ENCODE assay signal across 1 cellular context in the genomic region with DNA sequence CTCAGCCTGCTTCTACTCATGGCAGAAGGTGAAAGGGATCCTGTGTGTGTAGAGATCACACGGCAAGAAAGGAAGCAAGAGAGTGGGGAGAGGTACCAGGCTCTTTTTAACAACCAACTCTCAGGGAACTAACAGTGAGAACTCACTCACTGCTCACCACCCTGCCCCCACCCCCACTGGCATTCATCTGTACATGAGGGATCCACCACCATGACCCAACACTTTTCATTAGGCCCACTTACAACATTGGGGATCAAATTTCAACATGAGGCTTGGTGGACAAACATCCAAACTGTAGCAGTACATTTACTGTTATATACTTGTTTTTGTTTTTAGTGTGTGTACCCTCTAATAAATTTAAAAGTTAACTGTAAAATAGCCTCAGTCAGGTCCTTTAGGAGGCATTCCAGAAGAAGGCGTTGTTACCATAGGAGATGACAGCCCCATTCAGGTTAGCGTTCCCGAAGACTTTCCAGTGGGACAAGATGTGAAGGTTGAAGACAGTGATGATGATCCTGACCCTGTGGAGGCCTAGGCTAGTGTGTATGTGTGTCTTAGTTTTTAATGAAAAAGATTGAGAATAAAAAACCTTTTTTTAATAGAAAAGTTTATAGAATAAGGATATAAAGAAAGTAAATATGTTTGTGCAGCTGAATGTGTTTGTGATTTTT.
TF ChIP-seq lines count a peak whose summit lies in the region.

No MANE protein-coding gene starts in this region.

TF ChIP-seq in K562, 482 proteins besides CTCF, POLR2A, EP300 and RAD21 (continued from another document and continues in another):
- TF ChIP-seq JUND (IDR thresholded peaks at IDR 0.05; ENCODE audit: borderline replicate concordance, low read depth, low read length) (0 out of 2 replicates have a peak, but pooled peaks have one; percentile 22), JUND (tag; IDR thresholded peaks at IDR 0.05; ENCODE audit: borderline replicate concordance, low read depth, low read length) (no peak), RBM15 (IDR thresholded peaks at IDR 0.05; ENCODE audit: insufficient read depth, low read length) (no peak), CBX5 (IDR thresholded peaks at IDR 0.05; ENCODE audit: borderline replicate concordance, low read depth) (no peak), ZC3H4 (CRISPR knock-in tag; IDR thresholded peaks at IDR 0.05; ENCODE audit: borderline replicate concordance) (no peak), MEIS2 (IDR thresholded peaks at IDR 0.05; ENCODE audit: partially characterized antibody) (no peak), U2AF2 (optimal IDR thresholded peaks at IDR 0.05; ENCODE audit: low read depth, low read length) (no peak), CC2D1A (IDR thresholded peaks at IDR 0.05) (peak; percentile 63; the same call in 1 of the 2 replicates), PURB (CRISPR knock-in tag; IDR thresholded peaks at IDR 0.05; ENCODE audit: low read depth) (no peak), SIN3A (IDR thresholded peaks at IDR 0.05; ENCODE audit: borderline replicate concordance in 2 of 2, control insufficient read depth in 1 of 2, low read depth in 2 of 2, low read length in 2 of 2) (no peak), BMI1 (IDR thresholded peaks at IDR 0.05; ENCODE audit: low read length) (no peak), MED1 (CRISPR knock-in tag; IDR thresholded peaks at IDR 0.05; ENCODE audit: borderline replicate concordance) (no peak), HIVEP1 (CRISPR knock-in tag; IDR thresholded peaks at IDR 0.05) (no peak), ZNF780A (CRISPR knock-in tag; IDR thresholded peaks at IDR 0.05) (no peak), RBM22 (IDR thresholded peaks at IDR 0.05; ENCODE audit: low read depth, low read length, poor library complexity, severe bottlenecking) (no peak), ZNF174 (CRISPR knock-in tag; IDR thresholded peaks at IDR 0.05) (no peak), TEAD2 (tag; IDR thresholded peaks at IDR 0.05) (no peak), TAF15 (IDR thresholded peaks at IDR 0.05; ENCODE audit: low read depth, low read length) (no peak), PTBP1 (IDR thresholded peaks at IDR 0.05; ENCODE audit: low read depth, low read length) (no peak)
- TF ChIP-seq, protein P1, sequence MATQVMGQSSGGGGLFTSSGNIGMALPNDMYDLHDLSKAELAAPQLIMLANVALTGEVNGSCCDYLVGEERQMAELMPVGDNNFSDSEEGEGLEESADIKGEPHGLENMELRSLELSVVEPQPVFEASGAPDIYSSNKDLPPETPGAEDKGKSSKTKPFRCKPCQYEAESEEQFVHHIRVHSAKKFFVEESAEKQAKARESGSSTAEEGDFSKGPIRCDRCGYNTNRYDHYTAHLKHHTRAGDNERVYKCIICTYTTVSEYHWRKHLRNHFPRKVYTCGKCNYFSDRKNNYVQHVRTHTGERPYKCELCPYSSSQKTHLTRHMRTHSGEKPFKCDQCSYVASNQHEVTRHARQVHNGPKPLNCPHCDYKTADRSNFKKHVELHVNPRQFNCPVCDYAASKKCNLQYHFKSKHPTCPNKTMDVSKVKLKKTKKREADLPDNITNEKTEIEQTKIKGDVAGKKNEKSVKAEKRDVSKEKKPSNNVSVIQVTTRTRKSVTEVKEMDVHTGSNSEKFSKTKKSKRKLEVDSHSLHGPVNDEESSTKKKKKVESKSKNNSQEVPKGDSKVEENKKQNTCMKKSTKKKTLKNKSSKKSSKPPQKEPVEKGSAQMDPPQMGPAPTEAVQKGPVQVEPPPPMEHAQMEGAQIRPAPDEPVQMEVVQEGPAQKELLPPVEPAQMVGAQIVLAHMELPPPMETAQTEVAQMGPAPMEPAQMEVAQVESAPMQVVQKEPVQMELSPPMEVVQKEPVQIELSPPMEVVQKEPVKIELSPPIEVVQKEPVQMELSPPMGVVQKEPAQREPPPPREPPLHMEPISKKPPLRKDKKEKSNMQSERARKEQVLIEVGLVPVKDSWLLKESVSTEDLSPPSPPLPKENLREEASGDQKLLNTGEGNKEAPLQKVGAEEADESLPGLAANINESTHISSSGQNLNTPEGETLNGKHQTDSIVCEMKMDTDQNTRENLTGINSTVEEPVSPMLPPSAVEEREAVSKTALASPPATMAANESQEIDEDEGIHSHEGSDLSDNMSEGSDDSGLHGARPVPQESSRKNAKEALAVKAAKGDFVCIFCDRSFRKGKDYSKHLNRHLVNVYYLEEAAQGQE (CRISPR knock-in tag; IDR thresholded peaks at IDR 0.05; ENCODE audit: low read depth): no peak
- TF ChIP-seq, protein P2, sequence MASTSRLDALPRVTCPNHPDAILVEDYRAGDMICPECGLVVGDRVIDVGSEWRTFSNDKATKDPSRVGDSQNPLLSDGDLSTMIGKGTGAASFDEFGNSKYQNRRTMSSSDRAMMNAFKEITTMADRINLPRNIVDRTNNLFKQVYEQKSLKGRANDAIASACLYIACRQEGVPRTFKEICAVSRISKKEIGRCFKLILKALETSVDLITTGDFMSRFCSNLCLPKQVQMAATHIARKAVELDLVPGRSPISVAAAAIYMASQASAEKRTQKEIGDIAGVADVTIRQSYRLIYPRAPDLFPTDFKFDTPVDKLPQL (IDR thresholded peaks at IDR 0.05; ENCODE audit: extremely low read depth, insufficient read length): no peak
- TF ChIP-seq, protein P3, sequence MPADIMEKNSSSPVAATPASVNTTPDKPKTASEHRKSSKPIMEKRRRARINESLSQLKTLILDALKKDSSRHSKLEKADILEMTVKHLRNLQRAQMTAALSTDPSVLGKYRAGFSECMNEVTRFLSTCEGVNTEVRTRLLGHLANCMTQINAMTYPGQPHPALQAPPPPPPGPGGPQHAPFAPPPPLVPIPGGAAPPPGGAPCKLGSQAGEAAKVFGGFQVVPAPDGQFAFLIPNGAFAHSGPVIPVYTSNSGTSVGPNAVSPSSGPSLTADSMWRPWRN (IDR thresholded peaks at IDR 0.05; ENCODE audit: low read depth): no peak
- TF ChIP-seq, protein P4, sequence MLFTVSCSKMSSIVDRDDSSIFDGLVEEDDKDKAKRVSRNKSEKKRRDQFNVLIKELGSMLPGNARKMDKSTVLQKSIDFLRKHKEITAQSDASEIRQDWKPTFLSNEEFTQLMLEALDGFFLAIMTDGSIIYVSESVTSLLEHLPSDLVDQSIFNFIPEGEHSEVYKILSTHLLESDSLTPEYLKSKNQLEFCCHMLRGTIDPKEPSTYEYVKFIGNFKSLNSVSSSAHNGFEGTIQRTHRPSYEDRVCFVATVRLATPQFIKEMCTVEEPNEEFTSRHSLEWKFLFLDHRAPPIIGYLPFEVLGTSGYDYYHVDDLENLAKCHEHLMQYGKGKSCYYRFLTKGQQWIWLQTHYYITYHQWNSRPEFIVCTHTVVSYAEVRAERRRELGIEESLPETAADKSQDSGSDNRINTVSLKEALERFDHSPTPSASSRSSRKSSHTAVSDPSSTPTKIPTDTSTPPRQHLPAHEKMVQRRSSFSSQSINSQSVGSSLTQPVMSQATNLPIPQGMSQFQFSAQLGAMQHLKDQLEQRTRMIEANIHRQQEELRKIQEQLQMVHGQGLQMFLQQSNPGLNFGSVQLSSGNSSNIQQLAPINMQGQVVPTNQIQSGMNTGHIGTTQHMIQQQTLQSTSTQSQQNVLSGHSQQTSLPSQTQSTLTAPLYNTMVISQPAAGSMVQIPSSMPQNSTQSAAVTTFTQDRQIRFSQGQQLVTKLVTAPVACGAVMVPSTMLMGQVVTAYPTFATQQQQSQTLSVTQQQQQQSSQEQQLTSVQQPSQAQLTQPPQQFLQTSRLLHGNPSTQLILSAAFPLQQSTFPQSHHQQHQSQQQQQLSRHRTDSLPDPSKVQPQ (CRISPR knock-in tag; IDR thresholded peaks at IDR 0.05; ENCODE audit: borderline replicate concordance): no peak
- TF ChIP-seq, protein P5, sequence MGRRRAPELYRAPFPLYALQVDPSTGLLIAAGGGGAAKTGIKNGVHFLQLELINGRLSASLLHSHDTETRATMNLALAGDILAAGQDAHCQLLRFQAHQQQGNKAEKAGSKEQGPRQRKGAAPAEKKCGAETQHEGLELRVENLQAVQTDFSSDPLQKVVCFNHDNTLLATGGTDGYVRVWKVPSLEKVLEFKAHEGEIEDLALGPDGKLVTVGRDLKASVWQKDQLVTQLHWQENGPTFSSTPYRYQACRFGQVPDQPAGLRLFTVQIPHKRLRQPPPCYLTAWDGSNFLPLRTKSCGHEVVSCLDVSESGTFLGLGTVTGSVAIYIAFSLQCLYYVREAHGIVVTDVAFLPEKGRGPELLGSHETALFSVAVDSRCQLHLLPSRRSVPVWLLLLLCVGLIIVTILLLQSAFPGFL (CRISPR knock-in tag; IDR thresholded peaks at IDR 0.05): no peak
- TF ChIP-seq, protein P6, sequence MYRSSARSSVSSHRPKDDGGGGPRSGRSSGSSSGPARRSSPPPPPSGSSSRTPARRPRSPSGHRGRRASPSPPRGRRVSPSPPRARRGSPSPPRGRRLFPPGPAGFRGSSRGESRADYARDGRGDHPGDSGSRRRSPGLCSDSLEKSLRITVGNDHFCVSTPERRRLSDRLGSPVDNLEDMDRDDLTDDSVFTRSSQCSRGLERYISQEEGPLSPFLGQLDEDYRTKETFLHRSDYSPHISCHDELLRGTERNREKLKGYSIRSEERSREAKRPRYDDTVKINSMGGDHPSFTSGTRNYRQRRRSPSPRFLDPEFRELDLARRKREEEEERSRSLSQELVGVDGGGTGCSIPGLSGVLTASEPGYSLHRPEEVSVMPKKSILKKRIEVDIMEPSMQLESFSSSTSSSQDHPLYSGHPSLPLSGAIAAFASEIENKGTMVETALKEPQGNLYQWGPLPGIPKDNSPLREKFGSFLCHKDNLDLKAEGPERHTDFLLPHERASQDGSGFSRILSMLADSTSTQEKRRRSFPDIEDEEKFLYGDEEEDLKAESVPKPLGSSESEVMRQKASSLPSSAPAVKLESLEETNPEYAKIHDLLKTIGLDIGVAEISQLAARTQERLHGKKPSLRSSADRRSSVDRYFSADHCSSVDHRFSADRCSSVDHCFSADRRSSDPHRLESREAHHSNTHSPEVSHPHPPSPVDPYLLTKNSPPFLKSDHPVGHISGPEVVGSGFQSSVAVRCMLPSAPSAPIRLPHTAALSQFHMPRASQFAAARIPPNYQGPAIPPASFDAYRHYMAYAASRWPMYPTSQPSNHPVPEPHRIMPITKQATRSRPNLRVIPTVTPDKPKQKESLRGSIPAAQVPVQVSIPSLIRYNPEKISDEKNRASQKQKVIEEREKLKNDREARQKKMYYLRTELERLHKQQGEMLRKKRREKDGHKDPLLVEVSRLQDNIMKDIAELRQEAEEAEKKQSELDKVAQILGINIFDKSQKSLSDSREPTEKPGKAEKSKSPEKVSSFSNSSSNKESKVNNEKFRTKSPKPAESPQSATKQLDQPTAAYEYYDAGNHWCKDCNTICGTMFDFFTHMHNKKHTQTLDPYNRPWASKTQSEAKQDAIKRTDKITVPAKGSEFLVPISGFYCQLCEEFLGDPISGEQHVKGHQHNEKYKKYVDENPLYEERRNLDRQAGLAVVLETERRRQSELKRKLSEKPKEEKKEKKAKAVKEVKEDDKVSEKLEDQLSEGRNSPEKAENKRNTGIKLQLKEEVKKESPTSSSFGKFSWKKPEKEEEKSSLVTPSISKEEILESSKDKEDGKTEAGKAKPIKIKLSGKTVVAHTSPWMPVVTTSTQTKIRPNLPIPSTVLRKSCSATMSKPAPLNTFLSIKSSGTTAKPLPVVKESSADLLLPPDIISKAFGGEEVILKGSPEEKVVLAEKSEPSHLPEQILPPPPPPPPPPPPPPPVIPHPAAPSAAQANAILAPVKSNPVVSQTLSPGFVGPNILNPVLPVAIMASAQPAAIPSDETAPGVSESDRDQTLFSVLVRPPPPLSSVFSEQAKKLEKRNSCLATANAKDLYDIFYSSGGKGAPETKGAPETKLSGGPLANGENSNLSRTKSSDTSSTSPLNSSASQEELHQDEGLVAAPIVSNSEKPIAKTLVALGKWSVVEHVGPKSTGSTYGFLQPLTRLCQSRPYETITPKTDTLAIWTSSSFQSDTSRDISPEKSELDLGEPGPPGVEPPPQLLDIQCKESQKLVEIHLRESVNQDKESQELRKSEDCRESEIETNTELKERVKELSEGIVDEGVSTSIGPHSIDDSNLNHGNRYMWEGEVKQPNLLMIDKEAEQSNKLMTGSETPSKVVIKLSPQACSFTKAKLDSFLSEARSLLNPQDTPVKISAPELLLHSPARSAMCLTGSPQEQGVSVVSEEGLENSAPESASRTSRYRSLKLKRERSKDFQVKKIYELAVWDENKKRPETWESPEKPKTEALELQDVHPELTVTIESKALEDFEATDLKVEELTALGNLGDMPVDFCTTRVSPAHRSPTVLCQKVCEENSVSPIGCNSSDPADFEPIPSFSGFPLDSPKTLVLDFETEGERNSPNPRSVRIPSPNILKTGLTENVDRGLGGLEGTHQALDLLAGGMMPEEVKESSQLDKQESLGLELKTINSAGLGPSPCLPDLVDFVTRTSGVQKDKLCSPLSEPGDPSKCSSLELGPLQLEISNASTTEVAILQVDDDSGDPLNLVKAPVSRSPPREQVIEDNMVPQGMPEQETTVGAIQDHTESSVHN (IDR thresholded peaks at IDR 0.05; ENCODE audit: borderline replicate concordance in 1 of 2, low read depth in 1 of 2): no peak
- TF ChIP-seq, protein P7, sequence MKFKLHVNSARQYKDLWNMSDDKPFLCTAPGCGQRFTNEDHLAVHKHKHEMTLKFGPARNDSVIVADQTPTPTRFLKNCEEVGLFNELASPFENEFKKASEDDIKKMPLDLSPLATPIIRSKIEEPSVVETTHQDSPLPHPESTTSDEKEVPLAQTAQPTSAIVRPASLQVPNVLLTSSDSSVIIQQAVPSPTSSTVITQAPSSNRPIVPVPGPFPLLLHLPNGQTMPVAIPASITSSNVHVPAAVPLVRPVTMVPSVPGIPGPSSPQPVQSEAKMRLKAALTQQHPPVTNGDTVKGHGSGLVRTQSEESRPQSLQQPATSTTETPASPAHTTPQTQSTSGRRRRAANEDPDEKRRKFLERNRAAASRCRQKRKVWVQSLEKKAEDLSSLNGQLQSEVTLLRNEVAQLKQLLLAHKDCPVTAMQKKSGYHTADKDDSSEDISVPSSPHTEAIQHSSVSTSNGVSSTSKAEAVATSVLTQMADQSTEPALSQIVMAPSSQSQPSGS (CRISPR knock-in tag; IDR thresholded peaks at IDR 0.05): no peak
- TF ChIP-seq, protein P8, sequence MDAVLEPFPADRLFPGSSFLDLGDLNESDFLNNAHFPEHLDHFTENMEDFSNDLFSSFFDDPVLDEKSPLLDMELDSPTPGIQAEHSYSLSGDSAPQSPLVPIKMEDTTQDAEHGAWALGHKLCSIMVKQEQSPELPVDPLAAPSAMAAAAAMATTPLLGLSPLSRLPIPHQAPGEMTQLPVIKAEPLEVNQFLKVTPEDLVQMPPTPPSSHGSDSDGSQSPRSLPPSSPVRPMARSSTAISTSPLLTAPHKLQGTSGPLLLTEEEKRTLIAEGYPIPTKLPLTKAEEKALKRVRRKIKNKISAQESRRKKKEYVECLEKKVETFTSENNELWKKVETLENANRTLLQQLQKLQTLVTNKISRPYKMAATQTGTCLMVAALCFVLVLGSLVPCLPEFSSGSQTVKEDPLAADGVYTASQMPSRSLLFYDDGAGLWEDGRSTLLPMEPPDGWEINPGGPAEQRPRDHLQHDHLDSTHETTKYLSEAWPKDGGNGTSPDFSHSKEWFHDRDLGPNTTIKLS (IDR thresholded peaks at IDR 0.05; ENCODE audit: borderline replicate concordance, low read depth): 0 out of 2 replicates have a peak, but pooled peaks have one; percentile 22
- TF ChIP-seq, protein P9, sequence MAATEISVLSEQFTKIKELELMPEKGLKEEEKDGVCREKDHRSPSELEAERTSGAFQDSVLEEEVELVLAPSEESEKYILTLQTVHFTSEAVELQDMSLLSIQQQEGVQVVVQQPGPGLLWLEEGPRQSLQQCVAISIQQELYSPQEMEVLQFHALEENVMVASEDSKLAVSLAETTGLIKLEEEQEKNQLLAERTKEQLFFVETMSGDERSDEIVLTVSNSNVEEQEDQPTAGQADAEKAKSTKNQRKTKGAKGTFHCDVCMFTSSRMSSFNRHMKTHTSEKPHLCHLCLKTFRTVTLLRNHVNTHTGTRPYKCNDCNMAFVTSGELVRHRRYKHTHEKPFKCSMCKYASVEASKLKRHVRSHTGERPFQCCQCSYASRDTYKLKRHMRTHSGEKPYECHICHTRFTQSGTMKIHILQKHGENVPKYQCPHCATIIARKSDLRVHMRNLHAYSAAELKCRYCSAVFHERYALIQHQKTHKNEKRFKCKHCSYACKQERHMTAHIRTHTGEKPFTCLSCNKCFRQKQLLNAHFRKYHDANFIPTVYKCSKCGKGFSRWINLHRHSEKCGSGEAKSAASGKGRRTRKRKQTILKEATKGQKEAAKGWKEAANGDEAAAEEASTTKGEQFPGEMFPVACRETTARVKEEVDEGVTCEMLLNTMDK (IDR thresholded peaks at IDR 0.05; ENCODE audit: borderline replicate concordance, insufficient read depth, low read depth, low read length, poor library complexity, severe bottlenecking): no peak
